In the genomic region with DNA sequence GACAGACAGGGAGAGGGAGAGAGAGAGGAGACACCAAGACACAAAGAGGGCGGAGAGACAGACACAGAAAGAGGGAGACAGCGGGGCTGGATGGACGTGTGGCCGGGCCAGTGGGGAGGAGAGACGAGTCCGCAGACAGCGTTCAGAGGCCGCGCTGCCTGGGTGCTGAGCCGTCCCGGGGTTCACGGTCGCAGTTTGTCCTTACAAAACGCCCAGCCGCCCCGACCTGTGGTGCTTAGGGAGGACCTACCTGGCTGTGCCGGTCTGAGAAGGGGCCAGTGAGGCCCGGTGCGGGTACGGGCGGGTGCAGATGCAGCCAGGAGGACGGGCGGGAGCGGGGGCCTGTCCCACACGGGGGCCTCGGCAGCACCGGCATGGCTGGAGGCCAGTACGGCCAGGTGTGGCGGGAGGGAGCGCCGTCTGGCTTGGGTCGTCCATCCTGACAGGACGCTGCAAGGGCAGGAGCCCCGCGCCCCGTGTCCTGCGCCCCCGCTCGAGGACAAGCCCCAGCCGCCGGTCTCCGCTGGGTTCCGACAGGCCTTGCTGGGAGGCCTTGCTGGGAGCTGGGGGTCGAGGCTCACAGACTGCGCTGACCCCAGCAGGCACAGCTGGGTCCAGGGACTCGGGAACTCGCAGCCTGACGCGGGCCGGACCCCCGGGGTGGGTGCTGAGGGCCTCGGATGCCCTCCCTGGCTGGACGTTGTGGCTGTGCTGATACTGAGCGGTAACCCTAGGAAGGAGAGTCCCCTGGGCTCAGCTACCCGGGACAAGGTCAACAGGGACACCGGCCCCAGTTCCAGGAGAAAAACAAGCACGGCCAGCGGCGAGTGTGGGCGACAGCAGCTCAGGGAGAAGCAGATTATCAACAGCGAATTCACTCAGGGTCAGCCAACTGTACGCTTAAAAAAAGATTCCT, we compare ENCODE assay signal across 8 cellular contexts. TPM values are rescaled to one million over a fixed set of nuclear protein-coding genes. Genes with fewer than 3 reads are reported as not detected.
DNase-seq lines count a peak whose midpoint lies in the region; ATAC-seq and TF ChIP-seq lines count a peak whose summit lies in the region.

No MANE protein-coding gene starts in this region.

- H3K27me3 ChIP-seq in endocrine pancreas (ENCODE audit: control insufficient read depth, insufficient read depth, low read length), result no peaks in the 10 kb centered on the region
- no peaks in the 10 kb centered on the region for H3K27me3 ChIP-seq in vagina

- peak; percentile 27 for ATAC-seq in HG02981 (IDR thresholded peaks at IDR 0.05; ENCODE audit: unreplicated experiment)
- ATAC-seq in T-helper 17 cell, result peak; percentile 35
- ATAC-seq in mucosa of descending colon, result peak; percentile 56

- no peaks in the 10 kb centered on the region for H3K9me3 ChIP-seq in T-helper 17 cell (ENCODE audit: control insufficient read depth, low read length, poor library complexity, severe bottlenecking)
- no peaks in the 10 kb centered on the region for H3K9me3 ChIP-seq in endocrine pancreas (ENCODE audit: control insufficient read depth, low read length)
- no peaks in the 10 kb centered on the region for H3K9me3 ChIP-seq in mucosa of descending colon
- no peaks in the 10 kb centered on the region for H3K9me3 ChIP-seq in vagina

- peaks cover 14% of the 10 kb centered on the region for H3K4me1 Mint-ChIP-seq in T-helper 17 cell

- peak overlapping the region; percentile 96 for H3K4me3 Mint-ChIP-seq in T-helper 17 cell

- no peak for TF ChIP-seq POLR2A in vagina (IDR thresholded peaks at IDR 0.05)

- peak overlapping the region; percentile 26 for H3K4me3 ChIP-seq in GM12875 (ENCODE audit: low read depth, low read length)
- H3K4me3 ChIP-seq in endocrine pancreas (ENCODE audit: control insufficient read depth, insufficient read depth, low read length), result no peak overlapping the region
- no peak overlapping the region for H3K4me3 ChIP-seq in mucosa of descending colon
- peak overlapping the region; percentile 47 to 60 for H3K4me3 ChIP-seq in vagina

- DNase-seq in T-helper 17 cell (peak in 1 of 3 donors; percentile 27), mucosa of descending colon (peak; percentile 56 to 74 (median 72)), vagina (ENCODE audit: extremely low spot score in 2 of 2) (peak; percentile 93 to 97), kidney glomerular epithelial cell (lab: John Stamatoyannopoulos, UW) (no peak), NCI-H187 (lab: John Stamatoyannopoulos, UW) (no peak)

- TF ChIP-seq CTCF in GM12875 (IDR thresholded peaks at IDR 0.05; ENCODE audit: borderline replicate concordance, insufficient read depth, low read depth, low read length) (no peak), mucosa of descending colon (IDR thresholded peaks at IDR 0.05) (no peak), vagina (IDR thresholded peaks at IDR 0.05) (no peak)

- H3K36me3 ChIP-seq in endocrine pancreas (ENCODE audit: control insufficient read depth, insufficient read depth, low read length), result no peaks in the 10 kb centered on the region
- no peaks in the 10 kb centered on the region for H3K36me3 ChIP-seq in mucosa of descending colon (ENCODE audit: low read depth)
- no peaks in the 10 kb centered on the region for H3K36me3 ChIP-seq in vagina

- no peaks in the 10 kb centered on the region for H3K27me3 Mint-ChIP-seq in T-helper 17 cell

- no peaks in the 10 kb centered on the region for H3K4me1 ChIP-seq in endocrine pancreas (ENCODE audit: control insufficient read depth, insufficient read depth, low read length)
- H3K4me1 ChIP-seq in mucosa of descending colon (ENCODE audit: low read depth), result peaks cover 9% of the 10 kb centered on the region
- peaks cover 24% of the 10 kb centered on the region for H3K4me1 ChIP-seq in vagina

- peak overlapping the region; percentile 78 for H3K9ac ChIP-seq in endocrine pancreas (ENCODE audit: control insufficient read depth, insufficient read depth, low read length)

- H3K36me3 Mint-ChIP-seq in T-helper 17 cell (ENCODE audit: low read depth), result peaks cover 2% of the 10 kb centered on the region

- intact Hi-C loops in mucosa of descending colon (cut with DNase I, micrococcal nuclease) (no loop called here), vagina (cut with DNase I) (loop anchor here (10.0 kb wide), 1 partner anchor 212 kb away; a partner anchor contains a TSS)

- H3K27ac Mint-ChIP-seq in T-helper 17 cell, result peak overlapping the region; percentile 89

- H3K27ac ChIP-seq in vagina, result peak overlapping the region; percentile 79

RNA-seq across cellular contexts. Expression of a gene that starts 5.3 kb away (rescaled TPM):
- not detected for total RNA-seq in T-helper 17 cell
- total RNA-seq in mucosa of descending colon, result not detected
- total RNA-seq in vagina, result not detected

RNA-seq across cellular contexts. Expression of a gene that starts 30.6 kb away (rescaled TPM):
- total RNA-seq in T-helper 17 cell (not detected), mucosa of descending colon (1 to 10 TPM; 1.3 to 3.5 (median 2.0) TPM), vagina (16.7 TPM)

RNA-seq across cellular contexts. Expression of a gene that starts 47.6 kb away (rescaled TPM):
- not detected for total RNA-seq in T-helper 17 cell
- total RNA-seq in mucosa of descending colon, result under 1 TPM in 1 of 3 donors, not detected in 2; 0.19 TPM
- total RNA-seq in vagina, result not detected

RNA-seq across cellular contexts. Expression of a gene that starts 55.3 kb away (rescaled TPM):
- total RNA-seq in T-helper 17 cell (10 to 100 TPM; 31.3 to 47.9 TPM), mucosa of descending colon (10 to 100 TPM; 26.8 to 51.6 (median 35.0) TPM), vagina (44.9 TPM)

RNA-seq across cellular contexts. Expression of a gene that starts 56.3 kb away (rescaled TPM):
- total RNA-seq in T-helper 17 cell (10 to 100 TPM; 78.3 to 80.2 TPM), mucosa of descending colon (10 to 100 TPM; 57.2 to 71.8 (median 59.8) TPM), vagina (110 TPM)

Comparison
In these comparisons a context has a peak if more than half of its experiments do, and no peak if none do; other contexts are left out.
1. H3K4me3 ChIP-seq: peak in GM12875 (single experiment) and vagina (2 of 2); none in endocrine pancreas (single experiment) and mucosa of descending colon (single experiment).
2. DNase-seq: peak in mucosa of descending colon (3 of 3) and vagina (2 of 2); none in kidney glomerular epithelial cell (single experiment) and NCI-H187 (0 of 2).
3. Peak in every context shown above with its lines, with median percentiles within 50 percentile points of each other: ATAC-seq.